15 cellular contexts compared by ENCODE assay signal in genomic region chr15:25738171-25738792, GRCh38.
A peak's percentile ranks its signal among the peaks of the same experiment; 100 is the strongest.
DNase-seq lines count a peak whose midpoint lies in the region; ATAC-seq, FAIRE-seq and TF ChIP-seq lines count a peak whose summit lies in the region.
"Had no signal": no experiment of that assay in that cellular context is flagged by ENCODE, and none has a peak within 500 bp of the region (broad histone marks: within the 10 kb centered on the region; RNA-seq: fewer than 3 reads in every experiment).

No MANE protein-coding gene starts in this region.

- no peaks in the 10 kb centered on the region for H3K79me2 ChIP-seq in HepG2 (ENCODE audit: insufficient read depth, low read length)

- no peak for TF ChIP-seq RAD21 in HepG2 (CRISPR knock-in tag; IDR thresholded peaks at IDR 0.05)

- H3K9me3 Mint-ChIP-seq in chondrocyte (ENCODE audit: low read depth), result no peaks in the 10 kb centered on the region

- TF ChIP-seq EP300 in HepG2 (IDR thresholded peaks at IDR 0.05; ENCODE audit: low read depth in 2 of 2, low read length in 2 of 2) (no peak), HepG2 (CRISPR knock-in tag; IDR thresholded peaks at IDR 0.05; ENCODE audit: borderline replicate concordance) (no peak)

- in situ Hi-C loops in HepG2 (cut with HindIII; ENCODE audit: extremely low pct_ligation_motif_present, low pct_unique_long_range_greater_than_20kb), result no loop called here

- no peaks in the 10 kb centered on the region for H3K4me1 ChIP-seq in HepG2 (ENCODE audit: insufficient read depth, low read length)
- H3K4me1 ChIP-seq: breast epithelium had no signal

- ATAC-seq in HepG2 (no peak), HG03135 (IDR thresholded peaks at IDR 0.05; ENCODE audit: unreplicated experiment) (no peak)

- no peaks in the 10 kb centered on the region for H3K9me3 ChIP-seq in HepG2 (ENCODE audit: low read length)
- H3K9me3 ChIP-seq: breast epithelium had no signal

- BruUV-seq in HepG2 (replicated peaks; lab: Mats Ljungman, UMichigan), result no TSS peak

- H3K27me3 ChIP-seq in HepG2 (ENCODE audit: control insufficient read depth in 1 of 2, insufficient read depth in 2 of 2, low read length in 2 of 2), result no peaks in the 10 kb centered on the region; a peak in 1 of 5 replicates
- H3K27me3 ChIP-seq: breast epithelium had no signal

- H3K4me1 Mint-ChIP-seq in chondrocyte (ENCODE audit: low read depth), result peaks cover 93% of the 10 kb centered on the region

- DNase-seq in AML-193 (lab: John Stamatoyannopoulos, UW) (peak; percentile 26 to 45), MV-4-11 (lab: John Stamatoyannopoulos, UW) (peak; percentile 87), chondrocyte (ENCODE audit: low spot score) (no peak), HepG2 (ENCODE audit: low spot score) (no peak), NCI-H524 treated with DMSO at 0.1 percent for 48 hours (lab: John Stamatoyannopoulos, UW) (no peak), NCI-H524 (lab: John Stamatoyannopoulos, UW) (no peak), GM10266 (ENCODE audit: extremely low spot score) (no peak)
- DNase-seq: activated CD4-positive, alpha-beta T cell treated with anti-CD3 and anti-CD28 coated beads for 4 hours; NCI-H1694; stimulated activated CD4-positive, alpha-beta T cell treated with anti-CD3 and anti-CD28 coated beads, Interleukin-4, amount 100 ng/mL, for 1 hour; stimulated activated naive CD4-positive, alpha-beta T cell had no signal

- CTCF ChIA-PET in HepG2 (lab: Yijun Ruan, JAX; ENCODE audit: low intra/inter-chr PET ratio, low total read pairs), result no interaction called here

- intact Hi-C loops in HepG2 (cut with micrococcal nuclease; ENCODE audit: unreplicated experiment), result no loop called here

- H3K36me3 Mint-ChIP-seq in chondrocyte (ENCODE audit: low read depth), result peaks cover 24% of the 10 kb centered on the region

- TF ChIP-seq CTCF in chondrocyte (IDR thresholded peaks at IDR 0.05) (no peak), HepG2 (CRISPR knock-in tag; IDR thresholded peaks at IDR 0.05) (no peak), GM10266 (IDR thresholded peaks at IDR 0.05; ENCODE audit: control insufficient read depth, insufficient read depth, low read depth, missing control alignments) (no peak)

- POLR2A ChIA-PET in HepG2 (lab: Yijun Ruan, JAX), result no interaction called here

- no peak overlapping the region for H3K4me2 ChIP-seq in HepG2 (ENCODE audit: low read depth, low read length)

- H3K27ac Mint-ChIP-seq in chondrocyte (ENCODE audit: unreplicated experiment), result peak overlapping the region; percentile 96

- FAIRE-seq in HepG2 (lab: Jason Lieb, UNC), result no peak
- FAIRE-seq: HTR-8/SVneo had no signal

- WGBS in HepG2 (ENCODE audit: low lambda C conversion rate), result 65% methylated on average over 6 of the region's 6 CpGs

- H3K4me3 Mint-ChIP-seq in chondrocyte (ENCODE audit: unreplicated experiment), result peak overlapping the region; percentile 27

- no peak overlapping the region for H3K4me3 ChIP-seq in HepG2 (replicated peaks in 1 of 3; ENCODE audit: insufficient read depth in 1 of 3, low read depth in 2 of 3, low read length in 3 of 3)
- H3K4me3 ChIP-seq: breast epithelium had no signal

- H3K9ac ChIP-seq in HepG2 (ENCODE audit: insufficient read depth, low read depth, low read length), result no peak overlapping the region

- H3K27me3 Mint-ChIP-seq in chondrocyte (ENCODE audit: low read depth), result no peaks in the 10 kb centered on the region

- no peaks in the 10 kb centered on the region for H4K20me1 ChIP-seq in HepG2 (ENCODE audit: insufficient read depth, low read length)

- no peaks in the 10 kb centered on the region for H3K36me3 ChIP-seq in HepG2 (replicated peaks in 1 of 2; ENCODE audit: control insufficient read depth in 1 of 2, insufficient read depth in 2 of 2, low read length in 2 of 2)
- H3K36me3 ChIP-seq: breast epithelium had no signal

- H3K27ac ChIP-seq in HepG2 (ENCODE audit: extremely low read length, insufficient read depth, low read length), result no peak overlapping the region
- H3K27ac ChIP-seq: breast epithelium, epithelial cell of prostate had no signal

- H2AFZ ChIP-seq in HepG2 (ENCODE audit: low read length), result no peak overlapping the region

- no peak for TF ChIP-seq POLR2A in HepG2 (IDR thresholded peaks at IDR 0.05; ENCODE audit: insufficient read depth in 1 of 2, low read depth in 2 of 2, low read length in 2 of 2)

TF ChIP-seq in HepG2, 621 proteins besides CTCF, POLR2A, EP300 and RAD21:
- peak; percentile 94 for TF ChIP-seq CEBPB (IDR thresholded peaks at IDR 0.05; ENCODE audit: borderline replicate concordance, low read depth, low read length)
- peak; percentile 80 for TF ChIP-seq CEBPG (CRISPR knock-in tag; IDR thresholded peaks at IDR 0.05)
- no peak for TF ChIP-seq ZNF232 (CRISPR knock-in tag; IDR thresholded peaks at IDR 0.05; ENCODE audit: borderline replicate concordance)

Comparison
In these comparisons a context has a peak if more than half of its experiments do, and no peak if none do; other contexts are left out.
1. DNase-seq: peak in AML-193 (2 of 2) and MV-4-11 (single experiment); none in chondrocyte (single experiment), HepG2 (single experiment), NCI-H524 treated with DMSO at 0.1 percent for 48 hours (single experiment), NCI-H524 (0 of 2) and GM10266 (single experiment).